ENCODE assay signal across 23 cellular contexts in genomic region chr14:86912689-86913088, GRCh38.
"Had no signal": no experiment of that assay in that cellular context is flagged by ENCODE, and none has a peak within 500 bp of the region (broad histone marks: within the 10 kb centered on the region; RNA-seq: fewer than 3 reads in every experiment).

No MANE protein-coding gene starts in this region.

- H3K36me3 ChIP-seq: esophagus muscularis mucosa, gastrocnemius medialis, lower lobe of right lung, neutrophil, pancreas, stomach, thyroid gland, vagina had no signal

- H3K4me3 ChIP-seq: esophagus muscularis mucosa, gastrocnemius medialis, lower lobe of right lung, pancreas, smooth muscle cell, stomach, thyroid gland, vagina had no signal

- H3K27ac ChIP-seq: esophagus muscularis mucosa, gastrocnemius medialis, lower lobe of right lung, neutrophil, pancreas, stomach, thyroid gland, vagina had no signal

- DNase-seq: effector memory CD4-positive, alpha-beta T cell; foreskin fibroblast; gastrocnemius medialis; head of caudate nucleus; left ventricle myocardium superior; lower lobe of right lung; natural killer cell; pancreas; stimulated activated CD4-positive, alpha-beta T cell treated with anti-CD3 and anti-CD28 coated beads, Interleukin-12 subunit alpha, Interleukin-12 subunit beta, amount 100 ng/mL, for 4 hours; stimulated activated CD4-positive, alpha-beta T cell treated with anti-CD3 and anti-CD28 coated beads, Interleukin-2, amount 100 ng/mL, for 24 hours; stimulated activated CD4-positive, alpha-beta T cell treated with anti-CD3 and anti-CD28 coated beads, Interleukin-4, amount 100 ng/mL, for 24 hours; stimulated activated naive CD4-positive, alpha-beta T cell treated with Interleukin-2 at 50 U/mL for 16 hours; stomach; thyroid gland; trophoblast cell had no signal

- H3K27ac Mint-ChIP-seq: dendritic cell treated with granulocyte-macrophage colony-stimulating factor and Interleukin-4, amounts not matched to agents 40 ng/mL and 50 ng/mL, for 4 days; natural killer cell; stimulated activated effector memory CD8-positive, alpha-beta T cell treated with anti-CD3 and anti-CD28 coated beads, Interleukin-12 subunit alpha, Interleukin-12 subunit beta, amount 100 ng/mL, for 72 hours had no signal

- H3K4me1 ChIP-seq: esophagus muscularis mucosa, gastrocnemius medialis, lower lobe of right lung, pancreas, stomach, thyroid gland, vagina had no signal

- H3K9me3 ChIP-seq: esophagus muscularis mucosa, gastrocnemius medialis, lower lobe of right lung, neutrophil, pancreas, stomach, thyroid gland, vagina had no signal

- H3K36me3 Mint-ChIP-seq: natural killer cell; stimulated activated effector memory CD8-positive, alpha-beta T cell treated with anti-CD3 and anti-CD28 coated beads, Interleukin-12 subunit alpha, Interleukin-12 subunit beta, amount 100 ng/mL, for 72 hours had no signal

- H3K27me3 Mint-ChIP-seq: dendritic cell treated with granulocyte-macrophage colony-stimulating factor and Interleukin-4, amounts not matched to agents 40 ng/mL and 50 ng/mL, for 4 days had no signal

- H3K4me1 Mint-ChIP-seq: natural killer cell; neural crest cell; stimulated activated effector memory CD8-positive, alpha-beta T cell treated with anti-CD3 and anti-CD28 coated beads, Interleukin-12 subunit alpha, Interleukin-12 subunit beta, amount 100 ng/mL, for 72 hours had no signal

- H3K27me3 ChIP-seq: esophagus muscularis mucosa, gastrocnemius medialis, neutrophil, pancreas, stomach, thyroid gland, vagina had no signal

- H3K4me2 ChIP-seq: smooth muscle cell had no signal

- ATAC-seq: gastrocnemius medialis; left ventricle myocardium superior; lower lobe of right lung; natural killer cell; pancreas; sciatic nerve; stimulated activated effector memory CD8-positive, alpha-beta T cell treated with anti-CD3 and anti-CD28 coated beads, Interleukin-12 subunit alpha, Interleukin-12 subunit beta, amount 100 ng/mL, for 72 hours had no signal

- H3K9me3 Mint-ChIP-seq: dendritic cell treated with granulocyte-macrophage colony-stimulating factor and Interleukin-4, amounts not matched to agents 40 ng/mL and 50 ng/mL, for 4 days; neural crest cell had no signal

- H3K4me3 Mint-ChIP-seq: dendritic cell treated with granulocyte-macrophage colony-stimulating factor and Interleukin-4, amounts not matched to agents 40 ng/mL and 50 ng/mL, for 4 days; natural killer cell; neural crest cell; stimulated activated effector memory CD8-positive, alpha-beta T cell treated with anti-CD3 and anti-CD28 coated beads, Interleukin-12 subunit alpha, Interleukin-12 subunit beta, amount 100 ng/mL, for 72 hours had no signal
